ENCODE assay signal across 9 cellular contexts in the genomic region with DNA sequence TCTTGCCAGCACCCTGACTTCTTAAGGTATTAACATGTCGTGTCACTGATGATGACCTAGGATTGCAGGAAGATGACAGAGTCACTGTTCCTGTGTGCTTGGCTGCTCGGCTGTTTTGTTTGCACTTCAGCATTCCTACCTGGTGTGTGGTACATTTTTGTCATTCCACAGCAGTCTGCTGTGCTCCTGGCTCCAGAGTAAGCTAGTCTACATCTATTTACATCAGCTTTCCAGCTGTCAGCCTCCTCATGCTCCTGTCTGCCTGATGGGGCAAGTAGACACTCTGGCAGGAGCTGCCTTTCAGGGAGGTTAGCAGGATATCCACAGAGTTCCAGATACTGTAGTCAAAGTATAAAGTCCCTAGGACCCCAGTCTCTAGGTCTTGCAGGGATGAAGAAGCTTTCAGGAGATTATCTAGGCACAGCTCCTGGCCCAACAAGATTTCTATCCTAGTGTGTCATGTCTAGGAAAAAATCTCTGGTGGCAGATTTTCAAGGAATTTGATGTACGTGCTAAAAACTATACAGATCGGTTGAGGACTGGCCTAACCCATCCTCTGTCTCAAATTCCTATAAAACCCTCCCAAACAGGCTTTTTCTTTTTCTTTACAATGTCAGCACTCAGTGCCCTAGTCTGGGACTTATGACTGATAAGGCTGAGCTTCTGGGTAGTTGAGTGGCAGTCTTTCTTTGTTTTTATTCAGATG.
DNase-seq lines count a peak whose midpoint lies in the region; ATAC-seq and TF ChIP-seq lines count a peak whose summit lies in the region.
"Had no signal": no experiment of that assay in that cellular context is flagged by ENCODE, and none has a peak within 500 bp of the region (broad histone marks: within the 10 kb centered on the region; RNA-seq: fewer than 3 reads in every experiment).

No MANE protein-coding gene starts in this region.

- TF ChIP-seq CTCF in HFF-Myc (IDR thresholded peaks at IDR 0.05; ENCODE audit: low read depth, low read length, missing control alignments) = no peak
- TF ChIP-seq CTCF in astrocyte of the spinal cord (IDR thresholded peaks at IDR 0.05; ENCODE audit: low read depth, low read length) = no peak

- H3K27ac ChIP-seq in skin epidermis = peak overlapping the region in 20 of 21 experiments; percentile 5 to 84 (median 66)

- no peak for TF ChIP-seq POLR2A in GM18505 (IDR thresholded peaks at IDR 0.05; ENCODE audit: borderline replicate concordance, extremely low read depth, insufficient read depth, insufficient read length)

- ATAC-seq in HG03095 (IDR thresholded peaks at IDR 0.05; ENCODE audit: unreplicated experiment) = no peak
- no peak for ATAC-seq in GM18505 (IDR thresholded peaks at IDR 0.05; ENCODE audit: unreplicated experiment)

- in situ Hi-C loops in astrocyte of the spinal cord (cut with HindIII; ENCODE audit: low sequenced_read_pairs) = no loop called here

- no peak overlapping the region for H3K4me3 ChIP-seq in HFF-Myc (replicated peaks; ENCODE audit: low read depth, low read length)
- H3K4me3 ChIP-seq in astrocyte of the spinal cord (ENCODE audit: low read depth, low read length) = no peak overlapping the region
- H3K4me3 ChIP-seq in skin epidermis = no peak overlapping the region
- H3K4me3 ChIP-seq: HAP-1 had no signal

- DNase-seq in HFF-Myc (ENCODE audit: extremely low read depth, low read depth) = peak; percentile 69
- peak; percentile 88 for DNase-seq in astrocyte of the spinal cord (ENCODE audit: low read depth, low spot score)
- DNase-seq in iPS DF 4.7 (ENCODE audit: extremely low read depth, low spot score) = peak; percentile 80
- no peak for DNase-seq in NCI-H1930 (lab: John Stamatoyannopoulos, UW)
- no peak for DNase-seq in NCI-H2081 (lab: John Stamatoyannopoulos, UW)

Comparison
In these comparisons a context has a peak if more than half of its experiments do, and no peak if none do; other contexts are left out.
1. DNase-seq: peak in HFF-Myc (single experiment), astrocyte of the spinal cord (single experiment) and iPS DF 4.7 (single experiment); none in NCI-H1930 (0 of 2) and NCI-H2081 (0 of 2).